9 cellular contexts compared by ENCODE assay signal in genomic region chr15:94230886-94231727, GRCh38. TPM values are rescaled to one million over a fixed set of nuclear protein-coding genes. Genes with fewer than 3 reads are reported as not detected.
DNase-seq lines count a peak whose midpoint lies in the region; ATAC-seq, FAIRE-seq and TF ChIP-seq lines count a peak whose summit lies in the region.
"Had no signal": no experiment of that assay in that cellular context is flagged by ENCODE, and none has a peak within 500 bp of the region (broad histone marks: within the 10 kb centered on the region; RNA-seq: fewer than 3 reads in every experiment).

Gene MCTP2, plus strand, starts transcription at chr15:94231561. Its CDS starts 66,705 bp downstream, at chr15:94298266.

- H3K4me3 Mint-ChIP-seq in activated T-helper 17 cell treated with anti-CD3 and anti-CD28 coated beads, Interleukin-2, amount 50 U/mL, for 72 hours: peak within 1 kb of the TSS; percentile 91

- H3K36me3 ChIP-seq in BE2C (no peaks in the 10 kb centered on the region), Panc1 (ENCODE audit: control insufficient read depth, insufficient read depth, low read length) (no peaks in the 10 kb centered on the region)

- TF ChIP-seq CTCF in BE2C (IDR thresholded peaks at IDR 0.05; ENCODE audit: low read depth, low read length): peak; percentile 27; the same call in 1 of the 2 replicates
- peak; percentile 8; the same call in 1 of the 2 replicates for TF ChIP-seq CTCF in Panc1 (IDR thresholded peaks at IDR 0.05)

- no TSS peak for BruUV-seq in Panc1 (replicated peaks; lab: Mats Ljungman, UMichigan)

- intact Hi-C loops in Panc1 (cut with micrococcal nuclease; ENCODE audit: unreplicated experiment) (no loop called here), posterior vena cava (cut with DNase I) (no loop called here)

- POLR2A ChIA-PET in Panc1 (lab: Charles Lee): interaction anchor here (0.6 kb wide), 1 partner anchor 956 kb away, joined by 17 read pairs; no protein-coding TSS in a partner anchor

- in situ Hi-C loops in Panc1 (cut with HindIII; ENCODE audit: low pct_unique_long_range_greater_than_20kb, low sequenced_read_pairs): no loop called here

- peaks cover 6% of the 10 kb centered on the region for H3K36me3 Mint-ChIP-seq in activated T-helper 17 cell treated with anti-CD3 and anti-CD28 coated beads, Interleukin-2, amount 50 U/mL, for 72 hours (ENCODE audit: low read depth)

- CTCF ChIA-PET in Panc1 (lab: Charles Lee): no interaction called here

- peak within 1 kb of the TSS; percentile 64 for H3K4me3 ChIP-seq in BE2C (ENCODE audit: low read depth, low read length)
- peak within 1 kb of the TSS; percentile 32 to 47 for H3K4me3 ChIP-seq in Panc1 (ENCODE audit: low read depth in 2 of 2, low read length in 2 of 2)

- DNase-seq in BE2C (peak; percentile 52), Panc1 (ENCODE audit: low read depth, low spot score) (no peak), glomerular visceral epithelial cell (ENCODE audit: extremely low spot score) (peak; percentile 93), posterior vena cava (ENCODE audit: low spot score) (peak; percentile 93), urothelium cell line (ENCODE audit: low spot score) (peak; percentile 88)

- peak within 1 kb of the TSS; percentile 94 for H3K27ac Mint-ChIP-seq in activated T-helper 17 cell treated with anti-CD3 and anti-CD28 coated beads, Interleukin-2, amount 50 U/mL, for 72 hours

- peak; percentile 42 for FAIRE-seq in urothelium cell line (lab: Jason Lieb, UNC)
- FAIRE-seq: TTC549 had no signal

- H3K9me3 Mint-ChIP-seq in activated T-helper 17 cell treated with anti-CD3 and anti-CD28 coated beads, Interleukin-2, amount 50 U/mL, for 72 hours: no peaks in the 10 kb centered on the region

- H3K27ac ChIP-seq in Panc1 (ENCODE audit: low read length): no peak within 1 kb of the TSS

- H3K4me1 ChIP-seq in BE2C (no peaks in the 10 kb centered on the region), Panc1 (ENCODE audit: control insufficient read depth, insufficient read depth, low read length) (peaks cover 5% of the 10 kb centered on the region; the same call in 1 of the 2 replicates)

- no peaks in the 10 kb centered on the region for H3K27me3 Mint-ChIP-seq in activated T-helper 17 cell treated with anti-CD3 and anti-CD28 coated beads, Interleukin-2, amount 50 U/mL, for 72 hours

- H3K4me1 Mint-ChIP-seq in activated T-helper 17 cell treated with anti-CD3 and anti-CD28 coated beads, Interleukin-2, amount 50 U/mL, for 72 hours: peaks cover 24% of the 10 kb centered on the region

- ATAC-seq in GM19372 (IDR thresholded peaks at IDR 0.05; ENCODE audit: low read depth, unreplicated experiment) (peak; percentile 74), HG03521 (IDR thresholded peaks at IDR 0.05; ENCODE audit: unreplicated experiment) (peak; percentile 77), Panc1 (peak; percentile 91)
- peak; percentile 81 for ATAC-seq in activated T-helper 17 cell treated with anti-CD3 and anti-CD28 coated beads, Interleukin-2, amount 50 U/mL, for 72 hours (replicated peaks)

- no peaks in the 10 kb centered on the region for H3K9me3 ChIP-seq in BE2C
- H3K9me3 ChIP-seq in Panc1 (ENCODE audit: control insufficient read depth, insufficient read depth, low read depth, low read length): no peaks in the 10 kb centered on the region

- H3K27me3 ChIP-seq in BE2C: peaks cover 10% of the 10 kb centered on the region
- H3K27me3 ChIP-seq in Panc1 (ENCODE audit: control insufficient read depth, insufficient read depth, low read length): peaks cover 8% of the 10 kb centered on the region

RNA-seq across cellular contexts. Expression of gene MCTP2, which starts in this region (rescaled TPM):
- polyA plus RNA-seq in BE2C (2012; ENCODE audit: insufficient read depth, insufficient read length, low read depth): not detected
- total RNA-seq in Panc1 (2021; ENCODE audit: unreplicated experiment) (0.15 TPM), posterior vena cava (1 to 10 TPM; 3.7 to 8.2 TPM)
- polyA plus RNA-seq in Panc1 (2012; ENCODE audit: insufficient read length): not detected
- total RNA-seq in activated T-helper 17 cell treated with anti-CD3 and anti-CD28 coated beads, Interleukin-2, amount 50 U/mL, for 72 hours: 10 to 100 TPM; 19.6 to 32.9 TPM

Comparison
In these comparisons a context has a peak if more than half of its experiments do, and no peak if none do; other contexts are left out.
1. Peak in ATAC-seq and H3K4me3 ChIP-seq in Panc1; RNA of the gene not detected or under 1 TPM.